14 cellular contexts compared by ENCODE assay signal in genomic region chr19:18784786-18785120, GRCh38. TPM values are rescaled to one million over a fixed set of nuclear protein-coding genes. Genes with fewer than 3 reads are reported as not detected.
"Had no signal": no experiment of that assay in that cellular context is flagged by ENCODE, and none has a peak within 500 bp of the region (broad histone marks: within the 10 kb centered on the region; RNA-seq: fewer than 3 reads in every experiment).

No MANE protein-coding gene starts in this region.

- H3K27ac ChIP-seq: body of pancreas, colonic mucosa, epithelial cell of prostate, lower lobe of right lung, right atrium auricular region, suprapubic skin, transverse colon, vagina had no signal

- H3K36me3 ChIP-seq: colonic mucosa, lower lobe of right lung, right atrium auricular region, suprapubic skin, transverse colon, vagina had no signal

- H3K9me3 ChIP-seq: body of pancreas, colonic mucosa, lower lobe of right lung, right atrium auricular region, suprapubic skin, transverse colon, vagina had no signal

- H3K4me3 ChIP-seq: body of pancreas, lower lobe of right lung had no signal

- FAIRE-seq: small intestine had no signal

- DNase-seq: occipital lobe had no signal

RNA-seq across cellular contexts. Expression of gene COMP, which starts 6.4 kb away (rescaled TPM):
- total RNA-seq: activated naive CD4-positive, alpha-beta T cell treated with anti-CD3 and anti-CD28 coated beads for 36 hours; activated T-cell treated with anti-CD3 and anti-CD28 coated beads, Interleukin-2, amount 50 U/mL, for 4 hours; endodermal cell; left colon; occipital lobe had no signal
